Comparison of ENCODE assay signal across 8 cellular contexts in the genomic region with DNA sequence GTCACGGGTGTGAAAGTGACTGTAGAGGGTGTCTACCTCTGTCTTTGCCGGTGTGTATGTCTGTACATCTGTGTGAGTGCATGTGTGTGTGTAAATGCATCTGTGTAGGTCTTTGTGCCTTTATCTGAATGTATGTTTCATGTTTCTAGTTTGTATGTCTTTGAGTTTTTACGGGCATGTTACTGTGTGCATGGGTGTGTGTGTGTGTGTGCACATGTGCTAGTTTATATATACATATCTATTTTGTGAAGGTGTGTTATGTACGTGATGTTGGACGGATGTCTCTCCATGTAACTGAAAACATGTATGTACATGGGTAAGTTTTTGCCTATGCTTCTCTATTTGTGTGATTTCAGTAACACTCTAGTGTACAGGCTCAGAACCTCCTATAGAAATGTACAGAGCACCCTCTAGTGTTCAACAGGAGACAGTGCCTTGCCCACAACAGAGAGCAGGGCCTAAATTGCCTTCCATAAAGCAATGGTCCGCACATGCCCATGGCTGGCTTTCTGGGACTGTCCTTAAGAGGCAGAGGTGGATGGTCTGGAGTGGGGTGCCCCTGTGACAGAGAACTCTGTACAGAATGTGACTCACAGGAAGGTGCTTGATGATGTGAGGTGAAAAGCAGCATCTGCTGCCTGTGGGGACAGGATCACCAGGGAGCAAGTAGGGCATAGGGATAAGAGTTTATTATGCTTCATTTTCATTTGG.
DNase-seq lines count a peak whose midpoint lies in the region; ATAC-seq, FAIRE-seq and TF ChIP-seq lines count a peak whose summit lies in the region.

No MANE protein-coding gene starts in this region.

- FAIRE-seq in urothelium cell line (lab: Jason Lieb, UNC): no peak

- no peak overlapping the region for H3K4me3 ChIP-seq in mesenchymal stem cell (ENCODE audit: insufficient read depth in 1 of 2, low read depth in 1 of 2, low read length in 2 of 2)

- peak overlapping the region; percentile 57 for H3K9ac ChIP-seq in mesenchymal stem cell (ENCODE audit: low read length)

- peak; percentile 51 for DNase-seq in NCI-H1105 treated with DMSO at 0.1 percent for 48 hours (lab: John Stamatoyannopoulos, UW)
- DNase-seq in SKM-1 treated with dmso at 0.1 percent for 144 hours (lab: John Stamatoyannopoulos, UW; ENCODE audit: unreplicated experiment): peak; percentile 79
- DNase-seq in ecto neural progenitor cell (ENCODE audit: low spot score): peak; percentile 58
- DNase-seq in mesenchymal stem cell: peak; percentile 84
- DNase-seq in urothelium cell line (ENCODE audit: low spot score): peak; percentile 66

- H2AFZ ChIP-seq in mesenchymal stem cell (ENCODE audit: low read depth, low read length): peak overlapping the region; percentile 72

- no peaks in the 10 kb centered on the region for H3K79me1 ChIP-seq in mesenchymal stem cell (replicated peaks; ENCODE audit: low read length, poor library complexity, severe bottlenecking)

- no peaks in the 10 kb centered on the region for H3K36me3 ChIP-seq in mesenchymal stem cell (ENCODE audit: control insufficient read depth in 1 of 2, insufficient read depth in 2 of 2, low read depth in 1 of 2, low read length in 2 of 2)

- peak overlapping the region; percentile 9 to 61 for H3K4ac ChIP-seq in mesenchymal stem cell (ENCODE audit: low read depth in 1 of 2, low read length in 2 of 2)

- TF ChIP-seq CTCF in C4-2B (conservative IDR thresholded peaks at IDR 0.05): peak; percentile 88

- no peaks in the 10 kb centered on the region for H3K27me3 ChIP-seq in mesenchymal stem cell (ENCODE audit: control insufficient read depth in 1 of 2, insufficient read depth in 1 of 2, low read length in 2 of 2)

- H3K4me1 ChIP-seq in mesenchymal stem cell (ENCODE audit: control insufficient read depth, insufficient read depth, low read depth, low read length): peaks cover 2% of the 10 kb centered on the region

- H2BK15ac ChIP-seq in mesenchymal stem cell (ENCODE audit: low read depth, poor library complexity, severe bottlenecking): no peak overlapping the region

- H3K18ac ChIP-seq in mesenchymal stem cell (ENCODE audit: low read depth in 1 of 2, low read length in 2 of 2): peak overlapping the region in 1 of 2 experiments; percentile 24

- peak overlapping the region; percentile 16 for H4K8ac ChIP-seq in mesenchymal stem cell (ENCODE audit: low read length)

- ATAC-seq in GM18511 (IDR thresholded peaks at IDR 0.05; ENCODE audit: unreplicated experiment) (peak; percentile 100), HG02884 (IDR thresholded peaks at IDR 0.05; ENCODE audit: unreplicated experiment) (peak; percentile 99)

- H2BK5ac ChIP-seq in mesenchymal stem cell (ENCODE audit: low read depth, low read length, poor library complexity, severe bottlenecking): no peak overlapping the region

- H2BK120ac ChIP-seq in mesenchymal stem cell (ENCODE audit: low read depth, low read length): no peak overlapping the region

- H2AK5ac ChIP-seq in mesenchymal stem cell (ENCODE audit: low read length, severe bottlenecking): no peak overlapping the region

- no peak overlapping the region for H3K4me2 ChIP-seq in mesenchymal stem cell (ENCODE audit: low read length, poor library complexity, severe bottlenecking)

- no peak overlapping the region for H4K91ac ChIP-seq in mesenchymal stem cell (ENCODE audit: low read length)

- no peak overlapping the region for H3K14ac ChIP-seq in mesenchymal stem cell (ENCODE audit: low read length in 2 of 2)

- H3K27ac ChIP-seq in C4-2B: no peak overlapping the region
- H3K27ac ChIP-seq in mesenchymal stem cell (ENCODE audit: low read length, poor library complexity, severe bottlenecking): no peak overlapping the region

- H2BK12ac ChIP-seq in mesenchymal stem cell (ENCODE audit: low read length in 2 of 2): peak overlapping the region; percentile 34 to 96

- H3K9me3 ChIP-seq in mesenchymal stem cell (ENCODE audit: control insufficient read depth, low read length): no peaks in the 10 kb centered on the region

- no peak overlapping the region for H3K23ac ChIP-seq in mesenchymal stem cell (ENCODE audit: low read length in 2 of 2)

- 75% methylated on average over 4 of the region's 6 CpGs for WGBS in mesenchymal stem cell
